ENCODE assay signal across 2 cellular contexts in the genomic region with DNA sequence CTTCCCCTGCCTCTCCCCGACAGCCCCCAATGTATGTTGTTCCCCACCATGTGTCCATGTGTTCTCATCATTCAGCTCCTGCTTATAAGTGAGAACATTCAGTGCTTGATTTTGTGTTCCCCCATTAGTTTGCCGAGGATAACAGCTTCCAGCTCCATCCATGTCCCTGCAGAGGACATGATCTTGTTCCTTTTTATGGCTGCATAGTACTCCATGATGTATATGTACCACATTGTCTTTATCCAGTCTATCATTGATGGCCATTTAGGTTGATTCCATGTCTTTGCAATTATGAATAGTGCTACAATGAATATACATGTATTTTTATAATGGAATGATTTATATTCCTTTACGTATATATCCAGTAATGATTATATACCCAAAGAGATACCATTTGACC.
DNase-seq lines count a peak whose midpoint lies in the region; ATAC-seq, FAIRE-seq and TF ChIP-seq lines count a peak whose summit lies in the region.
"Not testable (repeated sequence)": the region's sequence is repeated elsewhere in the genome, so short reads cannot be mapped to it uniquely, and the experiment has no call there.

No MANE protein-coding gene starts in this region.

- TF ChIP-seq EP300 in K562 (IDR thresholded peaks at IDR 0.05; ENCODE audit: low read length): not testable (repeated sequence)

- not testable (repeated sequence) for H4K20me1 ChIP-seq in K562 (replicated peaks; ENCODE audit: control insufficient read depth, insufficient read depth, low read length)

- H3K4me2 ChIP-seq in K562 (ENCODE audit: insufficient read depth, low read length): not testable (repeated sequence)

- H2AFZ ChIP-seq in K562 (ENCODE audit: low read depth, low read length): not testable (repeated sequence)

- intact Hi-C loops in K562 (cut with micrococcal nuclease): not testable (repeated sequence)

- POLR2A ChIA-PET in K562 (lab: Yijun Ruan, JAX): not testable (repeated sequence)

- not testable (repeated sequence) for H3K79me2 ChIP-seq in K562 (ENCODE audit: control insufficient read depth, insufficient read depth, low read length)

- in situ Hi-C loops in K562 (cut with MboI): not testable (repeated sequence)

- not testable (repeated sequence) for H3K27ac ChIP-seq in K562 (ENCODE audit: extremely low read depth, low read depth, low read length)

- TF ChIP-seq POLR2A in K562 (conservative IDR thresholded peaks at IDR 0.05): not testable (repeated sequence)

- not testable (repeated sequence) for H3K4me1 ChIP-seq in K562 (replicated peaks in 1 of 2; ENCODE audit: control insufficient read depth in 2 of 2, insufficient read depth in 2 of 2, low read length in 2 of 2)

- CTCF ChIA-PET in K562 (lab: Yijun Ruan, JAX; ENCODE audit: low intra/inter-chr PET ratio): not testable (repeated sequence)

- TF ChIP-seq CTCF in K562 (IDR thresholded peaks at IDR 0.05 in 2 of 3, conservative IDR thresholded peaks at IDR 0.05 in 1 of 3; ENCODE audit: insufficient read depth in 2 of 3, low read depth in 1 of 3, low read length in 3 of 3): not testable (repeated sequence)

- TF ChIP-seq RAD21 in K562 (CRISPR knock-in tag; conservative IDR thresholded peaks at IDR 0.05 in 1 of 2, IDR thresholded peaks at IDR 0.05 in 1 of 2): not testable (repeated sequence)

- WGBS in K562 (ENCODE audit: insufficient coverage, low coverage, missing lambda C conversion rate): 1% methylated on average over 3 of the region's 3 CpGs

- H3K27me3 ChIP-seq in K562 (ENCODE audit: control insufficient read depth in 2 of 2, insufficient read depth in 2 of 2, low read length in 2 of 2): not testable (repeated sequence)

- H3K9me3 ChIP-seq in K562 (replicated peaks; ENCODE audit: control insufficient read depth, insufficient read depth, low read depth, low read length): not testable (repeated sequence)

- not testable (repeated sequence) for H3K4me3 ChIP-seq in K562

- not testable (repeated sequence) for FAIRE-seq in K562 (lab: Jason Lieb, UNC)

- BruUV-seq in K562 (replicated peaks; lab: Mats Ljungman, UMichigan): not testable (repeated sequence)

- H3K9ac ChIP-seq in K562 (ENCODE audit: insufficient read depth in 1 of 2, low read depth in 2 of 2, low read length in 2 of 2): not testable (repeated sequence)

- ATAC-seq in SK-N-SH treated with all-trans-retinoic acid at 6 μM for 48 hours, K562: not testable (repeated sequence)

- H3K36me3 ChIP-seq in K562 (ENCODE audit: control insufficient read depth, insufficient read depth, low read length): not testable (repeated sequence)

- H3K9me1 ChIP-seq in K562 (ENCODE audit: control insufficient read depth, insufficient read depth, low read length): not testable (repeated sequence)

- DNase-seq in K562 (ENCODE audit: extremely low read depth in 1 of 4, low spot score in 3 of 4): not testable (repeated sequence)

TF ChIP-seq in SK-N-SH treated with all-trans-retinoic acid at 6 μM for 48 hours, 23 proteins besides CTCF, POLR2A, EP300 and RAD21:
- TF ChIP-seq ZNF8 (CRISPR knock-in tag; IDR thresholded peaks at IDR 0.05): peak; percentile 70

TF ChIP-seq in K562, 482 proteins besides CTCF, POLR2A, EP300 and RAD21:
- TF ChIP-seq ZNF146 (CRISPR knock-in tag; IDR thresholded peaks at IDR 0.05; ENCODE audit: unreplicated experiment): peak; percentile 71
